Comparison of ENCODE assay signal across 17 cellular contexts in genomic region chr14:75264036-75264435, GRCh38. TPM values are rescaled to one million over a fixed set of nuclear protein-coding genes. Genes with fewer than 3 reads are reported as not detected.
A peak's percentile ranks its signal among the peaks of the same experiment; 100 is the strongest.
DNase-seq lines count a peak whose midpoint lies in the region; ATAC-seq, FAIRE-seq and TF ChIP-seq lines count a peak whose summit lies in the region.
"Had no signal": no experiment of that assay in that cellular context is flagged by ENCODE, and none has a peak within 500 bp of the region (broad histone marks: within the 10 kb centered on the region; RNA-seq: fewer than 3 reads in every experiment).

No MANE protein-coding gene starts in this region.

- in situ Hi-C loops in IMR-90 (cut with MboI; ENCODE audit: low sequenced_read_pairs), result no loop called here
- in situ Hi-C loops in HepG2 (cut with HindIII; ENCODE audit: extremely low pct_ligation_motif_present, low pct_unique_long_range_greater_than_20kb), result no loop called here

- 0 out of 2 replicates have a peak overlapping the region, but pooled peaks have one; percentile 3 for H2BK120ac ChIP-seq in IMR-90 (ENCODE audit: low read depth, low read length)

- H2AFZ ChIP-seq in IMR-90 (replicated peaks; ENCODE audit: low read length, poor library complexity) (no peak overlapping the region), HepG2 (ENCODE audit: low read length) (no peak overlapping the region)
- H2AFZ ChIP-seq: GM23248 had no signal

- no peak for TF ChIP-seq POLR2A in IMR-90 (IDR thresholded peaks at IDR 0.05; ENCODE audit: low read depth, low read length)
- no peak for TF ChIP-seq POLR2A in body of pancreas (IDR thresholded peaks at IDR 0.05)
- TF ChIP-seq POLR2A in esophagus squamous epithelium (IDR thresholded peaks at IDR 0.05), result no peak
- TF ChIP-seq POLR2A in sigmoid colon (IDR thresholded peaks at IDR 0.05), result no peak
- TF ChIP-seq POLR2A in HepG2 (IDR thresholded peaks at IDR 0.05; ENCODE audit: insufficient read depth in 1 of 2, low read depth in 2 of 2, low read length in 2 of 2), result no peak

- no peak overlapping the region for H3K56ac ChIP-seq in IMR-90 (ENCODE audit: extremely low read depth, insufficient read depth, low read length)

- POLR2A ChIA-PET in IMR-90 (lab: Charles Lee; ENCODE audit: unreplicated experiment), result no interaction called here
- POLR2A ChIA-PET in HepG2 (lab: Yijun Ruan, JAX), result no interaction called here

- H2AK9ac ChIP-seq in IMR-90 (replicated peaks; ENCODE audit: low read depth, low read length, poor library complexity), result no peak overlapping the region

- WGBS in IMR-90 (ENCODE audit: extremely low coverage in 2 of 2, insufficient read length in 1 of 2), 2 experiments, result 75% methylated on average over 1 of the region's 3 CpGs; no CpG with 5 or more reads in 1 of the 2 experiments
- WGBS in body of pancreas, 2 donors, result 52 to 67% methylated on average over 3 of the region's 3 CpGs
- WGBS in esophagus squamous epithelium, 2 donors, result 57 to 81% methylated on average over 3 of the region's 3 CpGs
- WGBS in sigmoid colon, 2 donors, result 73 to 86% methylated on average over 3 of the region's 3 CpGs
- 40% methylated on average over 3 of the region's 3 CpGs for WGBS in HepG2 (ENCODE audit: low lambda C conversion rate)

- no peak for ATAC-seq in IMR-90 (ENCODE audit: low read depth)
- ATAC-seq in body of pancreas, result no peak
- ATAC-seq in HepG2, result no peak
- no peak for ATAC-seq in HG02870 (IDR thresholded peaks at IDR 0.05; ENCODE audit: unreplicated experiment)
- ATAC-seq in GM18873 (IDR thresholded peaks at IDR 0.05; ENCODE audit: low FRiP score, unreplicated experiment), result no peak
- ATAC-seq: HCT116, Panc1 had no signal

- H3K27me3 ChIP-seq in IMR-90 (ENCODE audit: control insufficient read depth, insufficient read depth, low read length) (no peaks in the 10 kb centered on the region), body of pancreas (no peaks in the 10 kb centered on the region), esophagus squamous epithelium (no peaks in the 10 kb centered on the region), sigmoid colon (no peaks in the 10 kb centered on the region), HepG2 (ENCODE audit: control insufficient read depth in 1 of 2, insufficient read depth in 2 of 2, low read length in 2 of 2) (peaks cover 2 to 37% of the 10 kb centered on the region in 2 experiments; a peak in 4 of 5 replicates)
- H3K27me3 ChIP-seq: SJSA1 had no signal

- DNase-seq in IMR-90 (no peak), body of pancreas (peak; percentile 42 to 70 (median 60)), esophagus squamous epithelium (lab: John Stamatoyannopoulos, UW) (no peak), sigmoid colon (peak; percentile 46), HepG2 (ENCODE audit: low spot score) (no peak), NCI-H2227 treated with DMSO at 0.1 percent for 48 hours (lab: John Stamatoyannopoulos, UW) (no peak)
- DNase-seq: AML-193, DMS79 treated with DMSO at 0.1 percent for 48 hours, GM23248, NCI-H1105, NCI-H510A, NCI-H82 had no signal

- TF ChIP-seq EP300 in sigmoid colon (IDR thresholded peaks at IDR 0.05), result no peak
- no peak for TF ChIP-seq EP300 in HepG2 (IDR thresholded peaks at IDR 0.05; ENCODE audit: low read depth in 2 of 2, low read length in 2 of 2)
- no peak for TF ChIP-seq EP300 in HepG2 (CRISPR knock-in tag; IDR thresholded peaks at IDR 0.05; ENCODE audit: borderline replicate concordance)

- no peak overlapping the region for H3K18ac ChIP-seq in IMR-90 (ENCODE audit: low read depth, low read length)

- H2BK15ac ChIP-seq in IMR-90 (ENCODE audit: low read depth, low read length), result no peak overlapping the region

- no peaks in the 10 kb centered on the region for H4K20me1 ChIP-seq in IMR-90 (ENCODE audit: insufficient read depth, low read length)
- H4K20me1 ChIP-seq in HepG2 (ENCODE audit: insufficient read depth, low read length), result no peaks in the 10 kb centered on the region

- H3K4me1 ChIP-seq in IMR-90 (ENCODE audit: control insufficient read depth, insufficient read depth, low read length) (peaks cover 17% of the 10 kb centered on the region), body of pancreas (peaks cover 41% of the 10 kb centered on the region), esophagus squamous epithelium (peaks cover 18 to 68% (median 27%) of the 10 kb centered on the region in 3 donors), sigmoid colon (peaks cover 0 to 36% (median 25%) of the 10 kb centered on the region in 4 donors), HepG2 (ENCODE audit: insufficient read depth, low read length) (peaks cover 31% of the 10 kb centered on the region)

- no peak overlapping the region for H4K5ac ChIP-seq in IMR-90 (ENCODE audit: low read depth, low read length)

- no peak overlapping the region for H4K8ac ChIP-seq in IMR-90 (ENCODE audit: low read depth in 2 of 2, low read length in 2 of 2)

- no peak overlapping the region for H3K23ac ChIP-seq in IMR-90 (ENCODE audit: low read depth, low read length)

- peak overlapping the region; percentile 5; the same call in 1 of the 2 replicates for H3K4ac ChIP-seq in IMR-90 (ENCODE audit: low read depth, low read length)

- H2BK20ac ChIP-seq in IMR-90 (ENCODE audit: low read depth, low read length), result no peak overlapping the region

- TF ChIP-seq CTCF in IMR-90 (conservative IDR thresholded peaks at IDR 0.05; ENCODE audit: low read depth, low read length), result no peak
- no peak for TF ChIP-seq CTCF in body of pancreas (IDR thresholded peaks at IDR 0.05)
- TF ChIP-seq CTCF in esophagus squamous epithelium (IDR thresholded peaks at IDR 0.05), result no peak
- no peak for TF ChIP-seq CTCF in sigmoid colon (IDR thresholded peaks at IDR 0.05)
- TF ChIP-seq CTCF in HepG2 (CRISPR knock-in tag; IDR thresholded peaks at IDR 0.05), result no peak

- H3K14ac ChIP-seq in IMR-90 (replicated peaks; ENCODE audit: low read depth, low read length), result no peak overlapping the region

- CTCF ChIA-PET in IMR-90 (lab: Yijun Ruan, JAX) (no interaction called here), HepG2 (lab: Yijun Ruan, JAX; ENCODE audit: low intra/inter-chr PET ratio, low total read pairs) (no interaction called here)

- no peak overlapping the region for H3K4me3 ChIP-seq in IMR-90 (ENCODE audit: insufficient read depth, low read depth, low read length)
- H3K4me3 ChIP-seq in body of pancreas, result no peak overlapping the region
- no peak overlapping the region for H3K4me3 ChIP-seq in esophagus squamous epithelium
- H3K4me3 ChIP-seq in sigmoid colon, result no peak overlapping the region
- no peak overlapping the region for H3K4me3 ChIP-seq in HepG2 (replicated peaks in 1 of 3; ENCODE audit: insufficient read depth in 1 of 3, low read depth in 2 of 3, low read length in 3 of 3)
- H3K4me3 ChIP-seq: GM23248, SJSA1 had no signal

- H3K36me3 ChIP-seq in IMR-90 (ENCODE audit: control insufficient read depth, insufficient read depth, low read length) (no peaks in the 10 kb centered on the region), body of pancreas (replicated peaks in 1 of 2; ENCODE audit: insufficient read depth in 1 of 2, low read depth in 2 of 2) (no peaks in the 10 kb centered on the region), esophagus squamous epithelium (no peaks in the 10 kb centered on the region), sigmoid colon (no peaks in the 10 kb centered on the region), HepG2 (replicated peaks in 1 of 2; ENCODE audit: control insufficient read depth in 1 of 2, insufficient read depth in 2 of 2, low read length in 2 of 2) (no peaks in the 10 kb centered on the region)
- H3K36me3 ChIP-seq: SJSA1 had no signal

- H3K9me3 ChIP-seq in IMR-90 (ENCODE audit: control insufficient read depth, insufficient read depth, low read length) (no peaks in the 10 kb centered on the region), body of pancreas (no peaks in the 10 kb centered on the region), esophagus squamous epithelium (no peaks in the 10 kb centered on the region), sigmoid colon (no peaks in the 10 kb centered on the region), HepG2 (ENCODE audit: low read length) (no peaks in the 10 kb centered on the region)
- H3K9me3 ChIP-seq: SJSA1 had no signal

- TF ChIP-seq RAD21 in IMR-90 (IDR thresholded peaks at IDR 0.05; ENCODE audit: low read length) (no peak), HepG2 (CRISPR knock-in tag; IDR thresholded peaks at IDR 0.05) (no peak)

- intact Hi-C loops in IMR-90 (cut with micrococcal nuclease) (no loop called here), body of pancreas (cut with DNase I) (no loop called here), esophagus squamous epithelium (cut with DNase I) (no loop called here), sigmoid colon (cut with DNase I) (no loop called here), HepG2 (cut with micrococcal nuclease; ENCODE audit: unreplicated experiment) (no loop called here)

- H4K91ac ChIP-seq in IMR-90 (ENCODE audit: insufficient read depth, low read depth, low read length), result 0 out of 2 replicates have a peak overlapping the region, but pooled peaks have one; percentile 4

- H3K9ac ChIP-seq in IMR-90 (ENCODE audit: low read depth, low read length) (no peak overlapping the region), HepG2 (ENCODE audit: insufficient read depth, low read depth, low read length) (no peak overlapping the region)
- H3K9ac ChIP-seq: GM23248 had no signal

- H3K27ac ChIP-seq in IMR-90 (ENCODE audit: insufficient read depth, low read length), result no peak overlapping the region
- no peak overlapping the region for H3K27ac ChIP-seq in body of pancreas
- peak overlapping the region; percentile 54 to 81 (median 68) for H3K27ac ChIP-seq in esophagus squamous epithelium
- H3K27ac ChIP-seq in sigmoid colon, result no peak overlapping the region
- H3K27ac ChIP-seq in HepG2 (ENCODE audit: extremely low read length, insufficient read depth, low read length), result no peak overlapping the region
- H3K27ac ChIP-seq: GM23248, SJSA1 had no signal

- peak overlapping the region; percentile 33; the same call in 1 of the 2 replicates for H2AK5ac ChIP-seq in IMR-90 (ENCODE audit: low read depth, low read length)

- FAIRE-seq in HepG2 (lab: Jason Lieb, UNC), result no peak

- no peaks in the 10 kb centered on the region for H3K79me2 ChIP-seq in HepG2 (ENCODE audit: insufficient read depth, low read length)

- dilution Hi-C loops in IMR-90 (cut with HindIII; ENCODE audit: low sequenced_read_pairs, unreplicated experiment), result no loop called here

- BruUV-seq in IMR-90 (replicated peaks; lab: Mats Ljungman, UMichigan) (no TSS peak), HepG2 (replicated peaks; lab: Mats Ljungman, UMichigan) (no TSS peak)

- no peak overlapping the region for H3K4me2 ChIP-seq in IMR-90 (ENCODE audit: low read depth, low read length)
- H3K4me2 ChIP-seq in HepG2 (ENCODE audit: low read depth, low read length), result no peak overlapping the region

- H3K79me1 ChIP-seq in IMR-90 (ENCODE audit: low read depth in 1 of 2, low read length in 2 of 2), result peaks cover 0 to 2% of the 10 kb centered on the region in 2 experiments; a peak in 1 of 4 replicates

- peaks cover 15% of the 10 kb centered on the region for H3K9me1 ChIP-seq in IMR-90 (ENCODE audit: insufficient read depth, low read length)

- no peak overlapping the region for H2BK5ac ChIP-seq in IMR-90 (ENCODE audit: low read depth, low read length, poor library complexity, severe bottlenecking)

RNA-seq across cellular contexts. Expression of gene FOS, which starts 14.6 kb away (rescaled TPM):
- total RNA-seq in IMR-90 (2012; rRNA removed) (53.6 and 86.7 TPM in 2 replicates), body of pancreas (1,000 to 10,000 TPM in 1 of 2 donors, 100 to 1,000 TPM in 1; 412 to 1,093 TPM), esophagus squamous epithelium (100 to 1,000 TPM in 1 of 4 donors, 10 to 100 TPM in 3; 62.2 to 181 (median 88.6) TPM), sigmoid colon (1,000 to 10,000 TPM in 1 of 4 donors, 100 to 1,000 TPM in 3; 172 to 1,048 (median 650) TPM), HepG2 (2016; rRNA removed; fragmentation: Illumina TruSeq; extraction: Trizol) (4.3 and 24.2 TPM in 2 replicates)
- polyA plus RNA-seq in IMR-90 (2012; rRNA removed) (171 and 406 TPM in 2 replicates), sigmoid colon (100 to 1,000 TPM; 108 to 374 (median 306) TPM), HepG2 (2011; rRNA removed) (15.9 and 26.2 TPM in 2 replicates)
- polyA plus RNA-seq in IMR-90 (2012; cell fraction: cytosol; rRNA removed), result 405 and 665 TPM in 2 replicates
- 1,840 and 2,271 TPM in 2 replicates for polyA plus RNA-seq in IMR-90 (2012; cell fraction: nucleus; rRNA removed; ENCODE audit: low replicate concordance)
- 2.5 and 3.0 TPM in 2 replicates for total RNA-seq in HepG2 (2016; cell fraction: cytosol; rRNA removed; fragmentation: Illumina TruSeq; extraction: Trizol; ENCODE audit: low read depth)
- total RNA-seq in HepG2 (2016; cell fraction: insoluble cytoplasmic fraction; rRNA removed; fragmentation: Illumina TruSeq; extraction: Trizol), result 3.4 and 28.3 TPM in 2 replicates
- total RNA-seq in HepG2 (2016; cell fraction: membrane; rRNA removed; fragmentation: Illumina TruSeq; extraction: Trizol), result 2.8 and 4.2 TPM in 2 replicates
- 64.4 and 68.6 TPM in 2 replicates for total RNA-seq in HepG2 (2016; cell fraction: nucleus; rRNA removed; fragmentation: Illumina TruSeq; extraction: Trizol)
- polyA plus RNA-seq in HepG2 (2011; cell fraction: cytosol; rRNA removed), result 8.8 and 9.0 TPM in 2 replicates
- polyA plus RNA-seq in HepG2 (2011; cell fraction: nucleus; rRNA removed), result 83.8 and 92.0 TPM in 2 replicates
- polyA plus RNA-seq in HepG2 (2012), result 4.3 and 4.8 TPM in 2 replicates
- polyA plus RNA-seq in HepG2 (2016; cell fraction: cytosol; fragmentation: Illumina TruSeq; extraction: Trizol; ENCODE audit: low read depth), result 1.2 and 1.8 TPM in 2 replicates
- 5.5 and 10.0 TPM in 2 replicates for polyA plus RNA-seq in HepG2 (2016; cell fraction: insoluble cytoplasmic fraction; fragmentation: Illumina TruSeq; extraction: Trizol; ENCODE audit: low read depth)
- 2.1 and 3.4 TPM in 2 replicates for polyA plus RNA-seq in HepG2 (2016; cell fraction: membrane; fragmentation: Illumina TruSeq; extraction: Trizol; ENCODE audit: low read depth)
- polyA plus RNA-seq in HepG2 (2016; cell fraction: nucleus; fragmentation: Illumina TruSeq; extraction: Trizol; ENCODE audit: insufficient read depth, low read depth), result 101 and 123 TPM in 2 replicates
- polyA minus RNA-seq in HepG2 (2011; rRNA and poly(A)+ RNA removed; ENCODE audit: low replicate concordance), result 58.4 and 70.4 TPM in 2 replicates
- polyA minus RNA-seq in HepG2 (2011; cell fraction: cytosol; rRNA and poly(A)+ RNA removed), result 11.7 and 16.7 TPM in 2 replicates
- 128 and 149 TPM in 2 replicates for polyA minus RNA-seq in HepG2 (2011; cell fraction: nucleus; rRNA and poly(A)+ RNA removed)

Comparison
In these comparisons a context has a peak if more than half of its experiments do, and no peak if none do; other contexts are left out.
1. DNase-seq: peak in body of pancreas (4 of 4) and sigmoid colon (single experiment); none in IMR-90 (single experiment), esophagus squamous epithelium (single experiment), HepG2 (single experiment) and NCI-H2227 treated with DMSO at 0.1 percent for 48 hours (single experiment).
2. H3K27ac ChIP-seq: peak in esophagus squamous epithelium (4 of 4); none in IMR-90 (single experiment), body of pancreas (0 of 4), sigmoid colon (0 of 4) and HepG2 (single experiment).